In the genomic region with DNA sequence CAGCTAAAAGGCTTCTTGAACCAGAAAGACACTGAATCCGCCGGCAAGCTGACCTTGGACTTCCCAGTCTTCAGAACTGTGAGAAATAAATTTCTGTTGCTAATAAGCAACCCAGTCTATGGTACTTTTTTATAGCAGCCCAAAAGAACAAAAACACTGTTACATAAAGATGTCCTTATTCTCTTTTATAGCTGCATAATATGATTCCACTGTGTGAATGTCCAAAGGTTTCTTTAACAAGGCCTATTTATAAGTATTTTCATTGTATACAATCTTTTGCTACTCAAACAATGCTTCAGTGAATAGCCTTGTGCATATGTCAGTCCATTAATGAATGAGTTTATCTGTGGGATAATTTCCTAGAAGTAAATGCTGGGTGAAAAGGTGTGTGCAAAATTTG, we compare ENCODE assay signal across 5 cellular contexts.
"Had no signal": no experiment of that assay in that cellular context is flagged by ENCODE, and none has a peak within 500 bp of the region (broad histone marks: within the 10 kb centered on the region; RNA-seq: fewer than 3 reads in every experiment).

No MANE protein-coding gene starts in this region.

- ATAC-seq: GM23338 had no signal

- DNase-seq: H9, HCEC 1CT, KBM-7 had no signal

- H3K4me3 ChIP-seq: GM23338 had no signal

- H3K4me2 ChIP-seq: GM23338 had no signal

- H2AFZ ChIP-seq: GM23338 had no signal

- H3K27ac Mint-ChIP-seq: GM23338, H9, IgD-negative memory B cell had no signal

- H3K4me1 Mint-ChIP-seq: GM23338 had no signal

- H3K9me3 Mint-ChIP-seq: GM23338, H9, IgD-negative memory B cell had no signal

- H3K4me3 Mint-ChIP-seq: GM23338, H9, IgD-negative memory B cell had no signal
